In genomic region chr15:92097473-92098178, GRCh38 we compare ENCODE assay signal across 8 cellular contexts.
DNase-seq lines count a peak whose midpoint lies in the region; ATAC-seq, FAIRE-seq and TF ChIP-seq lines count a peak whose summit lies in the region.

No MANE protein-coding gene starts in this region.

- peak overlapping the region; percentile 22 for H4K91ac ChIP-seq in H1 (replicated peaks; ENCODE audit: insufficient read length, low read length)

- no peak overlapping the region for H2BK5ac ChIP-seq in H1 (ENCODE audit: low read depth, low read length)

- no peak overlapping the region for H4K5ac ChIP-seq in H1 (ENCODE audit: insufficient read length, low read depth, low read length)

- intact Hi-C loops in Right ventricle myocardium inferior (cut with DNase I) = loop anchor here (2.0 to 10.0 kb wide), 3 partner anchors 110 to 287 kb away; no protein-coding TSS in a partner anchor
- intact Hi-C loops in cardiac septum (cut with DNase I) = loop anchor here (1.0 to 5.0 kb wide), 4 partner anchors 107 to 620 kb away; partner anchors contain the start of gene ST8SIA2
- intact Hi-C loops in tibial artery (cut with DNase I; ENCODE audit: low total_unique reads) = no loop called here

- no peaks in the 10 kb centered on the region for H3K27me3 Mint-ChIP-seq in activated CD4-positive, alpha-beta T cell treated with anti-CD3 and anti-CD28 coated beads, Interleukin-2, amount 10 ng/mL, durations not matched to agents 7 days and 5 days

- H3K79me1 ChIP-seq in H1 (ENCODE audit: low read depth, low read length) = no peaks in the 10 kb centered on the region

- H4K20me1 ChIP-seq in H1 (replicated peaks in 1 of 2; ENCODE audit: control insufficient read depth in 1 of 2, insufficient read depth in 2 of 2, low read length in 2 of 2) = no peaks in the 10 kb centered on the region

- no peak overlapping the region for H3K56ac ChIP-seq in H1 (replicated peaks; ENCODE audit: insufficient read length, low read depth, low read length)

- H3K27me3 ChIP-seq in H1 (replicated peaks in 1 of 4; ENCODE audit: control insufficient read depth in 3 of 4, extremely low read depth in 1 of 4, insufficient read depth in 3 of 4, low read length in 3 of 4) (no peaks in the 10 kb centered on the region; a peak in 2 of 7 replicates), tibial artery (no peaks in the 10 kb centered on the region)

- H3K4me1 ChIP-seq in H1 (replicated peaks in 1 of 4; ENCODE audit: control insufficient read depth in 3 of 4, insufficient read depth in 4 of 4, low read length in 3 of 4) = peaks cover 9 to 20% (median 15%) of the 10 kb centered on the region in 4 experiments
- peaks cover 0 to 6% (median 2%) of the 10 kb centered on the region in 4 donors for H3K4me1 ChIP-seq in tibial artery

- no peak overlapping the region for H4K8ac ChIP-seq in H1 (ENCODE audit: extremely low read depth, insufficient read depth, low read length)

- no peak overlapping the region for H3K23ac ChIP-seq in H1 (ENCODE audit: insufficient read length)

- ATAC-seq in Right ventricle myocardium inferior = peak; percentile 72
- peak; percentile 63 for ATAC-seq in HG02759 (IDR thresholded peaks at IDR 0.05; ENCODE audit: unreplicated experiment)

- CTCF ChIA-PET in activated CD4-positive, alpha-beta T cell treated with anti-CD3 and anti-CD28 coated beads, Interleukin-2, amount 10 ng/mL, durations not matched to agents 7 days and 5 days (lab: Charles Lee) = interaction anchor here (0.7 to 2.0 kb wide), 4 partner anchors 132 to 392 kb away, joined by 3 to 6 read pairs (median 3); no protein-coding TSS in a partner anchor
- CTCF ChIA-PET in H1 (lab: Charles Lee; ENCODE audit: partially characterized antibody) = interaction anchor here (0.7 to 8.8 kb wide), 48 partner anchors 8 to 338 kb away, joined by 3 to 71 read pairs (median 4); partner anchors contain the start of gene ST8SIA2

- H2BK15ac ChIP-seq in H1 (ENCODE audit: low read length) = peak overlapping the region; percentile 84; the same call in 1 of the 2 replicates

- no peak for TF ChIP-seq POLR2A in H1 (IDR thresholded peaks at IDR 0.05; ENCODE audit: control extremely low read depth in 1 of 2, low read depth in 2 of 2, low read length in 2 of 2)

- H2BK120ac ChIP-seq in H1 (replicated peaks; ENCODE audit: low read depth, low read length) = peak overlapping the region; percentile 62

- no peak overlapping the region for H3K9ac ChIP-seq in H1 (replicated peaks in 1 of 4; ENCODE audit: extremely low read depth in 1 of 4, low read depth in 3 of 4, low read length in 3 of 4)

- no peaks in the 10 kb centered on the region for H3K23me2 ChIP-seq in H1 (ENCODE audit: low read depth, low read length)

- H3K36me3 ChIP-seq in H1 (ENCODE audit: control insufficient read depth in 2 of 4, insufficient read depth in 4 of 4, low read length in 3 of 4) = no peaks in the 10 kb centered on the region
- peaks cover 10 to 13% (median 13%) of the 10 kb centered on the region in 3 donors for H3K36me3 ChIP-seq in tibial artery

- H3K9me3 ChIP-seq in H1 (ENCODE audit: insufficient read depth in 2 of 2, low read depth in 1 of 2, low read length in 1 of 2) = peaks cover 0 to 3% of the 10 kb centered on the region in 2 experiments; a peak in 1 of 4 replicates
- H3K9me3 ChIP-seq in tibial artery = no peaks in the 10 kb centered on the region

- peak overlapping the region; percentile 91; the same call in 1 of the 2 replicates for H2BK20ac ChIP-seq in H1 (ENCODE audit: low read length)

- H2BK12ac ChIP-seq in H1 (ENCODE audit: low read depth, low read length) = peak overlapping the region; percentile 86

- WGBS in H1 (ENCODE audit: extremely low coverage in 1 of 2, insufficient coverage in 1 of 2, insufficient read length in 1 of 2, insufficient replicate concordance in 2 of 2, low coverage in 1 of 2, low lambda C conversion rate in 2 of 2, missing lambda C conversion rate in 1 of 2), 2 experiments = 37% methylated on average over 17 of the region's 17 CpGs; no CpG with 5 or more reads in 1 of the 2 experiments

- TF ChIP-seq EP300 in H1 (IDR thresholded peaks at IDR 0.05; ENCODE audit: borderline replicate concordance in 1 of 2, low read depth in 2 of 2, low read length in 2 of 2) = no peak

- peaks cover 58% of the 10 kb centered on the region for H3K4me1 Mint-ChIP-seq in activated CD4-positive, alpha-beta T cell treated with anti-CD3 and anti-CD28 coated beads, Interleukin-2, amount 10 ng/mL, durations not matched to agents 7 days and 5 days

- no peak overlapping the region for H3K27ac ChIP-seq in H1 (ENCODE audit: low read depth, low read length)
- H3K27ac ChIP-seq in tibial artery = no peak overlapping the region

- H3K4me3 ChIP-seq in H1 (ENCODE audit: extremely low read depth in 1 of 4, insufficient read depth in 2 of 4, low read depth in 3 of 4, low read length in 4 of 4) = no peak overlapping the region
- no peak overlapping the region for H3K4me3 ChIP-seq in tibial artery

- no peak for DNase-seq in Right ventricle myocardium inferior (ENCODE audit: missing footprints)
- DNase-seq in cardiac septum (ENCODE audit: low spot score) = no peak
- DNase-seq in NCI-H2107 (lab: John Stamatoyannopoulos, UW) = peak; percentile 24
- peak; percentile 52 for DNase-seq in activated CD4-positive, alpha-beta T cell treated with anti-CD3 and anti-CD28 coated beads, Interleukin-2, amount 10 ng/mL, durations not matched to agents 7 days and 5 days
- peak in 1 of 2 experiments; percentile 74 for DNase-seq in H1 (ENCODE audit: low read depth in 1 of 2, low spot score in 2 of 2)
- peak; percentile 70 for DNase-seq in midbrain (lab: John Stamatoyannopoulos, UW)
- no peak for DNase-seq in tibial artery

- peak; percentile 94 for FAIRE-seq in H1 (lab: Jason Lieb, UNC)

- peak overlapping the region; percentile 49 for H3K4ac ChIP-seq in H1 (replicated peaks; ENCODE audit: insufficient read length, low read depth, low read length)

- H3K79me2 ChIP-seq in H1 (ENCODE audit: control insufficient read depth in 1 of 2, insufficient read depth in 2 of 2, low read length in 2 of 2) = no peaks in the 10 kb centered on the region

- TF ChIP-seq CTCF in H1 (IDR thresholded peaks at IDR 0.05; ENCODE audit: control extremely low read depth in 1 of 3, insufficient read depth in 1 of 3, low read depth in 1 of 3, low read length in 3 of 3) = peak; percentile 83 to 93 (median 90)
- TF ChIP-seq CTCF in tibial artery (IDR thresholded peaks at IDR 0.05) = peak; percentile 61 to 64

- TF ChIP-seq RAD21 in H1 (IDR thresholded peaks at IDR 0.05 in 1 of 2, conservative IDR thresholded peaks at IDR 0.05 in 1 of 2; ENCODE audit: low read depth in 2 of 2, low read length in 2 of 2) = peak; percentile 97 to 98

- H3K4me3 Mint-ChIP-seq in activated CD4-positive, alpha-beta T cell treated with anti-CD3 and anti-CD28 coated beads, Interleukin-2, amount 10 ng/mL, durations not matched to agents 7 days and 5 days = no peak overlapping the region

- 0 out of 2 replicates have a peak overlapping the region, but pooled peaks have one; percentile 32 for H2AK5ac ChIP-seq in H1 (ENCODE audit: low read depth, low read length)

- H3K14ac ChIP-seq in H1 (ENCODE audit: insufficient read length) = no peak overlapping the region

- H3K9me3 Mint-ChIP-seq in activated CD4-positive, alpha-beta T cell treated with anti-CD3 and anti-CD28 coated beads, Interleukin-2, amount 10 ng/mL, durations not matched to agents 7 days and 5 days = peaks cover 5% of the 10 kb centered on the region

- peak overlapping the region; percentile 34 for H3K27ac Mint-ChIP-seq in activated CD4-positive, alpha-beta T cell treated with anti-CD3 and anti-CD28 coated beads, Interleukin-2, amount 10 ng/mL, durations not matched to agents 7 days and 5 days

- H3K36me3 Mint-ChIP-seq in activated CD4-positive, alpha-beta T cell treated with anti-CD3 and anti-CD28 coated beads, Interleukin-2, amount 10 ng/mL, durations not matched to agents 7 days and 5 days (ENCODE audit: low read depth) = peaks cover 43% of the 10 kb centered on the region

- POLR2A ChIA-PET in activated CD4-positive, alpha-beta T cell treated with anti-CD3 and anti-CD28 coated beads, Interleukin-2, amount 10 ng/mL, durations not matched to agents 7 days and 5 days (lab: Charles Lee) = interaction anchor here (0.6 kb wide), 1 partner anchor 795 kb away, joined by 3 read pairs; no protein-coding TSS in a partner anchor
- POLR2A ChIA-PET in H1 (lab: Charles Lee; ENCODE audit: partially characterized antibody) = interaction anchor here (0.6 to 1.4 kb wide), 2 partner anchors 17 to 294 kb away, joined by 3 to 4 read pairs; no protein-coding TSS in a partner anchor

- H3K18ac ChIP-seq in H1 (ENCODE audit: extremely low read depth, low read length) = 0 out of 2 replicates have a peak overlapping the region, but pooled peaks have one; percentile 64

- H2AFZ ChIP-seq in H1 (ENCODE audit: low read length) = peak overlapping the region; percentile 70; the same call in 1 of the 2 replicates

- peak overlapping the region in 1 of 2 experiments; percentile 32; a peak in 2 of 4 replicates for H3K4me2 ChIP-seq in H1 (ENCODE audit: insufficient read depth in 1 of 2, low read depth in 2 of 2, low read length in 2 of 2)

TF ChIP-seq in H1, 55 proteins besides CTCF, POLR2A, EP300 and RAD21 (continues in another document):
- TF ChIP-seq SIN3A (conservative IDR thresholded peaks at IDR 0.05 in 1 of 2, IDR thresholded peaks at IDR 0.05 in 1 of 2; ENCODE audit: low read depth in 1 of 2, low read length in 2 of 2) (0 out of 4 replicates have a peak, but pooled peaks of 1 of the 2 experiments have one; percentile 26), KDM5A (IDR thresholded peaks at IDR 0.05; ENCODE audit: low read length) (0 out of 2 replicates have a peak, but pooled peaks have one; percentile 44), EGR1 (IDR thresholded peaks at IDR 0.05; ENCODE audit: borderline replicate concordance, low read depth, low read length) (no peak), TBP (IDR thresholded peaks at IDR 0.05; ENCODE audit: low read depth, low read length) (no peak), RBBP5 (IDR thresholded peaks at IDR 0.05; ENCODE audit: borderline replicate concordance, low read depth, low read length) (no peak), SP2 (IDR thresholded peaks at IDR 0.05; ENCODE audit: low read length) (no peak), MAFK (IDR thresholded peaks at IDR 0.05; ENCODE audit: low read depth, low read length) (0 out of 2 replicates have a peak, but pooled peaks have one; percentile 21), BACH1 (IDR thresholded peaks at IDR 0.05; ENCODE audit: low read length) (no peak), CEBPB (IDR thresholded peaks at IDR 0.05; ENCODE audit: low read depth, low read length) (0 out of 2 replicates have a peak, but pooled peaks have one; percentile 37), SP1 (IDR thresholded peaks at IDR 0.05; ENCODE audit: low read depth, low read length) (no peak), SUZ12 (IDR thresholded peaks at IDR 0.05; ENCODE audit: low read length) (no peak)
- TF ChIP-seq, protein P1, sequence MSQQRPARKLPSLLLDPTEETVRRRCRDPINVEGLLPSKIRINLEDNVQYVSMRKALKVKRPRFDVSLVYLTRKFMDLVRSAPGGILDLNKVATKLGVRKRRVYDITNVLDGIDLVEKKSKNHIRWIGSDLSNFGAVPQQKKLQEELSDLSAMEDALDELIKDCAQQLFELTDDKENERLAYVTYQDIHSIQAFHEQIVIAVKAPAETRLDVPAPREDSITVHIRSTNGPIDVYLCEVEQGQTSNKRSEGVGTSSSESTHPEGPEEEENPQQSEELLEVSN (IDR thresholded peaks at IDR 0.05) = no peak

Comparison
In these comparisons a context has a peak if more than half of its experiments do, and no peak if none do; other contexts are left out.
1. DNase-seq: peak in NCI-H2107 (single experiment), activated CD4-positive, alpha-beta T cell treated with anti-CD3 and anti-CD28 coated beads, Interleukin-2, amount 10 ng/mL, durations not matched to agents 7 days and 5 days (single experiment) and midbrain (single experiment); none in Right ventricle myocardium inferior (single experiment), cardiac septum (single experiment) and tibial artery (0 of 2).